Comparison of ENCODE assay signal across 1 cellular context in genomic region chr17:37068266-37068665, GRCh38.
TF ChIP-seq lines count a peak whose summit lies in the region.

No MANE protein-coding gene starts in this region.

TF ChIP-seq in GM23338, 12 proteins besides CTCF, POLR2A, EP300 and RAD21 (continued from another document):
- no peak for TF ChIP-seq ZNF462 (CRISPR knock-in tag; IDR thresholded peaks at IDR 0.05)
- no peak for TF ChIP-seq ETS1 (IDR thresholded peaks at IDR 0.05)
- TF ChIP-seq POLR2AphosphoS5 (IDR thresholded peaks at IDR 0.05; ENCODE audit: low read depth): no peak
- TF ChIP-seq ZNF114 (CRISPR knock-in tag; IDR thresholded peaks at IDR 0.05): no peak
- TF ChIP-seq EZH2phosphoT487 (IDR thresholded peaks at IDR 0.05; ENCODE audit: unreplicated experiment): no peak
- no peak for TF ChIP-seq REST (IDR thresholded peaks at IDR 0.05; ENCODE audit: unreplicated experiment)
- no peak for TF ChIP-seq STAT1 (IDR thresholded peaks at IDR 0.05; ENCODE audit: unreplicated experiment)
- no peak for TF ChIP-seq NANOG (IDR thresholded peaks at IDR 0.05; ENCODE audit: borderline replicate concordance)
